13 cellular contexts compared by ENCODE assay signal in the genomic region with DNA sequence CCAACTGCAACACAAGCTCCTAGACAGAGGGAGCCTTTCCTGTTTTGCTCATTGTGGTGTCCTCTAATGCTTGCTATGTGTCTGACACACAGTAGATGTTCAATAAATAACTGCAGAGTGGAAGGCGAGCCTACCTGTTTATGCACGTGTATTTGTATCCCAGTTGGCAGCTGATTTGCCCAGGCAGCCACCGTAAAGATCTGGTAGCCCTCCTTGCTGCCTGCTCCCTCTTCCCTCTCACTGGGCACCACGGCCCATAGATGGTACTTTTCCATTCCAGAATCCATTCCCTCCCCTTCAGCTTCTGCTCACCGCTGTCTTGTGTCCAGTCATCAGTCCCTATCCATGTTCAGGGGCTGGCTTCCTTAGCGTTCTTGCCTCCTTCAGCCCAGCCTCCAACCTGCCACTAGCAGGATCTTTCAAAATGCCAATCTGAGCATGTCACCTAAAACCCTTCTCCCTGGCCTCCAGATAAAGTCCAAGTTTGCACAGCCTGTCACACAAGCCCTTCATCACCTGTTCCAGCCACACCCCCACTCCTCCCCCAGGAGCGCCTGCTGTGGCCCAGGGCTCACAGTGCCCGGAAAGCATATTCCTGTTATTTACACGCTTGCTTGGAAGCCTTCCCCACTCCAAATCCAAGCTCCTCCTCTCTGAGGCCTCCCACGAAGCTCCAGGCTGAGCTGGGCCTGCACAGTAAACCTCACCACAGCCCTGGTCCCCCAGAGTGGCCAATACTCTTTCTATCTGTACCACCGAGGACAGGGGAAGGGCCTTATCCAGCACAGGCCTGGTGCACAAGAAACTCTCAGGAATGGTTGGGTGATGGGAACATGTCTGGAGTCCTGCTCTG. TPM values are rescaled to one million over a fixed set of nuclear protein-coding genes. Genes with fewer than 3 reads are reported as not detected.
DNase-seq lines count a peak whose midpoint lies in the region; ATAC-seq and TF ChIP-seq lines count a peak whose summit lies in the region.
"Had no signal": no experiment of that assay in that cellular context is flagged by ENCODE, and none has a peak within 500 bp of the region (broad histone marks: within the 10 kb centered on the region; RNA-seq: fewer than 3 reads in every experiment).

No MANE protein-coding gene starts in this region.

- no peak overlapping the region for H2AK5ac ChIP-seq in neuronal stem cell (ENCODE audit: low read depth, low read length)

- peak overlapping the region; percentile 64 for H3K18ac ChIP-seq in neuronal stem cell (ENCODE audit: low read length)

- H3K36me3 Mint-ChIP-seq in MCF 10A (ENCODE audit: insufficient read depth, unreplicated experiment) (no peaks in the 10 kb centered on the region), WTC11 (no peaks in the 10 kb centered on the region)

- peak overlapping the region; percentile 50 to 81 for H3K27ac ChIP-seq in breast epithelium
- no peak overlapping the region for H3K27ac ChIP-seq in neuronal stem cell (replicated peaks; ENCODE audit: low read length)
- H3K27ac ChIP-seq in aorta (ENCODE audit: low read depth in 1 of 2, low read length in 2 of 2): peak overlapping the region in 1 of 2 donors; percentile 21
- H3K27ac ChIP-seq: BLaER1 had no signal

- no peak overlapping the region for H2BK120ac ChIP-seq in neuronal stem cell (ENCODE audit: low read depth, low read length)

- no peaks in the 10 kb centered on the region for H3K36me3 ChIP-seq in breast epithelium
- H3K36me3 ChIP-seq in neuronal stem cell (replicated peaks in 1 of 2; ENCODE audit: control insufficient read depth in 2 of 2, insufficient read depth in 2 of 2, low read length in 2 of 2): peaks cover 0 to 3% of the 10 kb centered on the region in 2 donors
- H3K36me3 ChIP-seq in aorta (ENCODE audit: control insufficient read depth in 1 of 2, insufficient read depth in 2 of 2, low read length in 1 of 2): no peaks in the 10 kb centered on the region

- peak overlapping the region; percentile 21 for H3K9ac ChIP-seq in neuronal stem cell (ENCODE audit: low read depth, low read length, poor library complexity)
- H3K9ac ChIP-seq: BLaER1 had no signal

- H4K91ac ChIP-seq in neuronal stem cell (ENCODE audit: low read depth, low read length, poor library complexity): no peak overlapping the region

- TF ChIP-seq POLR2A in breast epithelium (IDR thresholded peaks at IDR 0.05): no peak

- H3K4me3 Mint-ChIP-seq in MCF 10A (ENCODE audit: unreplicated experiment) (no peak overlapping the region), WTC11 (no peak overlapping the region)
- H3K4me3 Mint-ChIP-seq: activated B cell treated with CpG ODN at 0.5 μM for 24 hours; activated naive CD4-positive, alpha-beta T cell treated with anti-CD3 and anti-CD28 coated beads for 36 hours; naive thymus-derived CD8-positive, alpha-beta T cell had no signal

- H3K27me3 ChIP-seq in breast epithelium (no peaks in the 10 kb centered on the region), neuronal stem cell (ENCODE audit: control insufficient read depth in 3 of 3, insufficient read depth in 3 of 3, low read depth in 1 of 3, low read length in 3 of 3) (no peaks in the 10 kb centered on the region), aorta (ENCODE audit: control insufficient read depth in 1 of 2, insufficient read depth in 2 of 2, low read length in 1 of 2) (no peaks in the 10 kb centered on the region)
- H3K27me3 ChIP-seq: BLaER1 had no signal

- H3K9me3 Mint-ChIP-seq in MCF 10A (ENCODE audit: unreplicated experiment) (no peaks in the 10 kb centered on the region), WTC11 (peaks cover 5% of the 10 kb centered on the region; the same call in 1 of the 2 replicates)
- H3K9me3 Mint-ChIP-seq: activated naive CD4-positive, alpha-beta T cell treated with anti-CD3 and anti-CD28 coated beads for 36 hours had no signal

- H2BK12ac ChIP-seq in neuronal stem cell (ENCODE audit: low read length): no peak overlapping the region

- H3K9me3 ChIP-seq in breast epithelium (no peaks in the 10 kb centered on the region), neuronal stem cell (replicated peaks in 1 of 2; ENCODE audit: control insufficient read depth in 2 of 2, insufficient read depth in 1 of 2, low read depth in 1 of 2, low read length in 2 of 2) (no peaks in the 10 kb centered on the region), aorta (ENCODE audit: control insufficient read depth, low read length) (no peaks in the 10 kb centered on the region)
- H3K9me3 ChIP-seq: BLaER1 had no signal

- H3K4me2 ChIP-seq in neuronal stem cell (ENCODE audit: insufficient read depth, low read length, poor library complexity, severe bottlenecking): no peak overlapping the region
- H3K4me2 ChIP-seq: BLaER1 had no signal

- H3K27me3 Mint-ChIP-seq in MCF 10A (ENCODE audit: insufficient read depth, unreplicated experiment) (no peaks in the 10 kb centered on the region), WTC11 (ENCODE audit: low read depth) (no peaks in the 10 kb centered on the region)
- H3K27me3 Mint-ChIP-seq: activated B cell treated with CpG ODN at 0.5 μM for 24 hours; naive thymus-derived CD8-positive, alpha-beta T cell had no signal

- POLR2A ChIA-PET in MCF 10A (lab: Yijun Ruan, JAX) (interaction anchor here (0.7 to 1.4 kb wide), 2 partner anchors 9 to 10 kb away, joined by 3 read pairs; no protein-coding TSS in a partner anchor), WTC11 (lab: Charles Lee) (interaction anchor here (1.0 kb wide), 1 partner anchor 20 kb away, joined by 4 read pairs; no protein-coding TSS in a partner anchor)

- H3K4me1 ChIP-seq in breast epithelium: peaks cover 8 to 11% of the 10 kb centered on the region in 2 donors
- peaks cover 4 to 9% of the 10 kb centered on the region in 2 donors for H3K4me1 ChIP-seq in neuronal stem cell (ENCODE audit: control insufficient read depth in 2 of 2, insufficient read depth in 1 of 2, low read depth in 1 of 2, low read length in 2 of 2)
- H3K4me1 ChIP-seq in aorta (ENCODE audit: control insufficient read depth in 1 of 2, insufficient read depth in 2 of 2, low read length in 2 of 2): no peaks in the 10 kb centered on the region
- H3K4me1 ChIP-seq: BLaER1 had no signal

- no peak overlapping the region for H3K4me3 ChIP-seq in breast epithelium
- peak overlapping the region in 1 of 2 donors; percentile 25 for H3K4me3 ChIP-seq in neuronal stem cell (ENCODE audit: low read length in 2 of 2)
- no peak overlapping the region for H3K4me3 ChIP-seq in aorta (ENCODE audit: low read length in 2 of 2)
- H3K4me3 ChIP-seq: BLaER1, GM12878 had no signal

- no CpG with 5 or more reads among the region's 11 CpGs for WGBS in neuronal stem cell (ENCODE audit: extremely low coverage in 2 of 2, insufficient read length in 2 of 2, insufficient replicate concordance in 1 of 2), 2 donors
- 44 to 51% methylated on average over 11 of the region's 11 CpGs for WGBS in aorta, 2 donors

- no peak overlapping the region for H3K27ac Mint-ChIP-seq in MCF 10A (ENCODE audit: low read depth, unreplicated experiment)
- no peak overlapping the region for H3K27ac Mint-ChIP-seq in WTC11
- H3K27ac Mint-ChIP-seq: activated B cell treated with CpG ODN at 0.5 μM for 24 hours; activated naive CD4-positive, alpha-beta T cell treated with anti-CD3 and anti-CD28 coated beads for 36 hours had no signal

- no TSS peak for BruUV-seq in MCF 10A (replicated peaks; lab: Mats Ljungman, UMichigan)

- peak overlapping the region; percentile 21 for H3K14ac ChIP-seq in neuronal stem cell (ENCODE audit: low read length)

- ATAC-seq in Right ventricle myocardium superior (ENCODE audit: poor library complexity): peak; percentile 69
- peak; percentile 70 for ATAC-seq in aorta (ENCODE audit: low FRiP score)
- no peak for ATAC-seq in WTC11
- ATAC-seq: GM12878; naive thymus-derived CD8-positive, alpha-beta T cell had no signal

- DNase-seq in breast epithelium (ENCODE audit: low spot score in 2 of 2) (no peak), MCF 10A (ENCODE audit: unreplicated experiment) (no peak), Right ventricle myocardium superior (peak; percentile 57), neuronal stem cell (ENCODE audit: low spot score) (no peak), aorta (peak; percentile 57 to 77), WTC11 (ENCODE audit: low spot score) (no peak)
- no peak for DNase-seq in activated CD4-positive, alpha-beta T cell treated with anti-CD3 and anti-CD28 coated beads, Interleukin-2, amount 50 U/mL, for 4 hours
- no peak for DNase-seq in stimulated activated CD4-positive, alpha-beta T cell treated with anti-CD3 and anti-CD28 coated beads, Interleukin-2, amount 100 ng/mL, for 24 hours
- DNase-seq: activated B cell treated with CpG ODN at 0.5 μM for 24 hours; activated naive CD4-positive, alpha-beta T cell treated with anti-CD3 and anti-CD28 coated beads for 36 hours had no signal

- peaks cover 6% of the 10 kb centered on the region for H3K4me1 Mint-ChIP-seq in MCF 10A (ENCODE audit: insufficient read depth, unreplicated experiment)
- peaks cover 8% of the 10 kb centered on the region for H3K4me1 Mint-ChIP-seq in WTC11

- H3K79me1 ChIP-seq in neuronal stem cell (ENCODE audit: low read depth, low read length): no peaks in the 10 kb centered on the region

- CTCF ChIA-PET in MCF 10A (lab: Yijun Ruan, JAX) (interaction anchor here (0.6 to 2.4 kb wide), 2 partner anchors 37 to 50 kb away, joined by 3 to 6 read pairs; no protein-coding TSS in a partner anchor), WTC11 (lab: Charles Lee) (interaction anchor here (0.7 kb wide), 1 partner anchor 14 kb away, joined by 4 read pairs; no protein-coding TSS in a partner anchor)

- TF ChIP-seq CTCF in breast epithelium (IDR thresholded peaks at IDR 0.05) (no peak), MCF 10A (IDR thresholded peaks at IDR 0.05; ENCODE audit: unreplicated experiment) (no peak), WTC11 (IDR thresholded peaks at IDR 0.05) (no peak)

- no peak overlapping the region for H2BK5ac ChIP-seq in neuronal stem cell (ENCODE audit: low read length)

- no peak overlapping the region for H3K4ac ChIP-seq in neuronal stem cell (ENCODE audit: low read length)

- H3K23ac ChIP-seq in neuronal stem cell (ENCODE audit: low read depth, low read length, poor library complexity): peak overlapping the region; percentile 59

- intact Hi-C loops in breast epithelium (cut with DNase I; ENCODE audit: low total_unique reads): loop anchor here (5.0 kb wide), 1 partner anchor 958 kb away; no protein-coding TSS in a partner anchor
- intact Hi-C loops in MCF 10A (cut with micrococcal nuclease): no loop called here
- intact Hi-C loops in Right ventricle myocardium superior (cut with DNase I): no loop called here
- intact Hi-C loops in aorta (cut with DNase I): no loop called here

- no peak overlapping the region for H2BK15ac ChIP-seq in neuronal stem cell (ENCODE audit: low read length)

- H2AFZ ChIP-seq in neuronal stem cell (ENCODE audit: low read length): no peak overlapping the region

- H4K8ac ChIP-seq in neuronal stem cell (ENCODE audit: low read depth, low read length): no peak overlapping the region

TF ChIP-seq in WTC11, 78 proteins besides CTCF, POLR2A, EP300 and RAD21 (continues in another document):
- no peak for TF ChIP-seq TCF7 (CRISPR knock-in tag; IDR thresholded peaks at IDR 0.05; ENCODE audit: low read depth)

RNA-seq across cellular contexts. Expression of gene ZCCHC24, which starts 21.0 kb away (rescaled TPM):
- total RNA-seq in breast epithelium (10 to 100 TPM; 18.7 to 50.8 (median 48.8) TPM), MCF 10A (2022) (2.8 and 3.1 TPM in 2 replicates), Right ventricle myocardium superior (53.3 TPM), aorta (10 to 100 TPM; 79.3 to 99.6 TPM), WTC11 (2021) (6.0 to 7.7 TPM (median 6.2 TPM) in 3 replicates)
- 10.6 TPM for polyA plus RNA-seq in neuronal stem cell (2013, experiment 1 of 2)
- 10.3 TPM for polyA plus RNA-seq in neuronal stem cell (2013, experiment 2 of 2)
- 10 to 100 TPM; 42.2 to 60.4 TPM for polyA plus RNA-seq in aorta

Comparison
In these comparisons a context has a peak if more than half of its experiments do, and no peak if none do; other contexts are left out.
1. DNase-seq: peak in Right ventricle myocardium superior (single experiment) and aorta (2 of 2); none in breast epithelium (0 of 2), MCF 10A (single experiment), neuronal stem cell (single experiment), activated CD4-positive, alpha-beta T cell treated with anti-CD3 and anti-CD28 coated beads, Interleukin-2, amount 50 U/mL, for 4 hours (0 of 2), WTC11 (single experiment) and stimulated activated CD4-positive, alpha-beta T cell treated with anti-CD3 and anti-CD28 coated beads, Interleukin-2, amount 100 ng/mL, for 24 hours (0 of 2).